Comparison of ENCODE assay signal across 1 cellular context in genomic region chr14:92108345-92109254, GRCh38.
TF ChIP-seq lines count a peak whose summit lies in the region.

No MANE protein-coding gene starts in this region.

TF ChIP-seq in endothelial cell of umbilical vein, 7 proteins besides CTCF, POLR2A, EP300 and RAD21:
- TF ChIP-seq MYC (IDR thresholded peaks at IDR 0.05; ENCODE audit: low read depth, low read length) (no peak), EZH2 (IDR thresholded peaks at IDR 0.05; ENCODE audit: borderline replicate concordance, low read depth, low read length, severe bottlenecking) (no peak), GATA2 (IDR thresholded peaks at IDR 0.05; ENCODE audit: insufficient read depth, insufficient read length, low read depth, low read length) (no peak), JUN (IDR thresholded peaks at IDR 0.05; ENCODE audit: borderline replicate concordance, insufficient read depth, insufficient read length, low read depth) (no peak), POLR2AphosphoS5 (IDR thresholded peaks at IDR 0.05; ENCODE audit: insufficient read depth, low read depth, low read length) (no peak), FOS (IDR thresholded peaks at IDR 0.05; ENCODE audit: borderline replicate concordance, insufficient read depth, low read length) (no peak)
- TF ChIP-seq, protein P1, sequence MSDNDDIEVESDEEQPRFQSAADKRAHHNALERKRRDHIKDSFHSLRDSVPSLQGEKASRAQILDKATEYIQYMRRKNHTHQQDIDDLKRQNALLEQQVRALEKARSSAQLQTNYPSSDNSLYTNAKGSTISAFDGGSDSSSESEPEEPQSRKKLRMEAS (IDR thresholded peaks at IDR 0.05; ENCODE audit: insufficient read depth, insufficient read length) = no peak
TF ChIP-seq in endothelial cell of umbilical vein: peak in this region for 0.
